10 cellular contexts compared by ENCODE assay signal in the genomic region with DNA sequence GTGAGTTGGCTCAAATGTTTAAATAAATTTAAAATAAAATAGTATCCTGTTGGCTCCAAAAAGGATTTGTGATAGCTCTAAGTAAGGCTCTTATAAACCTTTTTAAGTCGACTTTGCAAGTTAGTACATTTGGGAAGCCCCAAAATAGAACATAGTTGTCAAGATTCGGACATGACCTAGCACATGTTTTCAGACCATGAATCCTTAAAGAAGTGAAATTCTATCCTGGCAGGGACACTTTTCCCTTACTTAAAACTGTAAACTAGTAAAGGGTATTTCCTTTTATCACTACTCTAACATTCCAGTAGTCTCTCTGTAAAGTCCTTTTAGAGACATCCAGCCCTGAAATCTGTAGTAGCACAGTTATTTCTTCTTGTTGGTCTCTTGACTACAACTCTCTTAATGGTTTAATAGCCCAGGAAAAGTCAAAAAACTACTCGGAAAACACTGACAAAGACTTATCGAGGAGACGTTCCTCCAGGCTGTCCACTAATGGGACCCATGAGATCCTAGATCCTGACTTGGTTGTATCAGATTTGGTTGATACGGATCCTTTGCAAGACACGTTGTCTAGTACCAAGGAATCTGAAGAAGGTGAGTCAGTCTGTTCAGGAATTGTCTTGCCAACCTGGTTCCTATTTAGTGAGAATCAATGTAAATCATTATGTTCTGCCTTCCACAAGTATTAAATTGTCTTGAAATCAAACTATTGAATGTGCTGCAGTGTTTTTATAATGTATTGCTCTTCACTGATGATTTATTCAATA.
DNase-seq lines count a peak whose midpoint lies in the region; ATAC-seq and TF ChIP-seq lines count a peak whose summit lies in the region.
"Had no signal": no experiment of that assay in that cellular context is flagged by ENCODE, and none has a peak within 500 bp of the region (broad histone marks: within the 10 kb centered on the region; RNA-seq: fewer than 3 reads in every experiment).

No MANE protein-coding gene starts in this region.

- DNase-seq in ACHN (peak; percentile 18), LoVo (ENCODE audit: low spot score) (peak; percentile 14), chondrocyte (ENCODE audit: low spot score) (no peak), osteocyte (ENCODE audit: extremely low spot score, unreplicated experiment) (no peak), SIG-M5 (lab: John Stamatoyannopoulos, UW) (no peak)
- DNase-seq: COR-L47 had no signal

- H3K4me3 Mint-ChIP-seq in chondrocyte (ENCODE audit: unreplicated experiment) (peak overlapping the region; percentile 59), osteocyte (ENCODE audit: unreplicated experiment) (peak overlapping the region; percentile 66)

- in situ Hi-C loops in ACHN (cut with HindIII; ENCODE audit: low pct_ligation_motif_present, low pct_unique_long_range_greater_than_20kb, low sequenced_read_pairs), result no loop called here

- H3K27me3 Mint-ChIP-seq in chondrocyte (ENCODE audit: low read depth), result no peaks in the 10 kb centered on the region
- H3K27me3 Mint-ChIP-seq in osteocyte (ENCODE audit: unreplicated experiment), result no peaks in the 10 kb centered on the region

- H3K9me3 Mint-ChIP-seq in chondrocyte (ENCODE audit: low read depth), result no peaks in the 10 kb centered on the region
- H3K9me3 Mint-ChIP-seq in osteocyte (ENCODE audit: unreplicated experiment), result no peaks in the 10 kb centered on the region

- peaks cover 3% of the 10 kb centered on the region for H3K36me3 Mint-ChIP-seq in chondrocyte (ENCODE audit: low read depth)
- no peaks in the 10 kb centered on the region for H3K36me3 Mint-ChIP-seq in osteocyte (ENCODE audit: unreplicated experiment)

- ATAC-seq in HG03097 (IDR thresholded peaks at IDR 0.05; ENCODE audit: low FRiP score, unreplicated experiment) (no peak), HG02610 (IDR thresholded peaks at IDR 0.05; ENCODE audit: unreplicated experiment) (no peak), HG03571 (IDR thresholded peaks at IDR 0.05; ENCODE audit: unreplicated experiment) (no peak)
- ATAC-seq: left colon had no signal

- TF ChIP-seq CTCF in chondrocyte (IDR thresholded peaks at IDR 0.05) (no peak), osteocyte (IDR thresholded peaks at IDR 0.05) (no peak)

- H3K27ac Mint-ChIP-seq in chondrocyte (ENCODE audit: unreplicated experiment), result peak overlapping the region; percentile 86
- peak overlapping the region; percentile 89 for H3K27ac Mint-ChIP-seq in osteocyte (ENCODE audit: unreplicated experiment)

- H3K4me1 Mint-ChIP-seq in chondrocyte (ENCODE audit: low read depth), result peaks cover 75% of the 10 kb centered on the region
- peaks cover 71% of the 10 kb centered on the region for H3K4me1 Mint-ChIP-seq in osteocyte (ENCODE audit: unreplicated experiment)

Comparison
In these comparisons a context has a peak if more than half of its experiments do, and no peak if none do; other contexts are left out.
1. DNase-seq: peak in ACHN (single experiment) and LoVo (single experiment); none in chondrocyte (single experiment), osteocyte (single experiment) and SIG-M5 (single experiment).